32 cellular contexts compared by ENCODE assay signal in the genomic region with DNA sequence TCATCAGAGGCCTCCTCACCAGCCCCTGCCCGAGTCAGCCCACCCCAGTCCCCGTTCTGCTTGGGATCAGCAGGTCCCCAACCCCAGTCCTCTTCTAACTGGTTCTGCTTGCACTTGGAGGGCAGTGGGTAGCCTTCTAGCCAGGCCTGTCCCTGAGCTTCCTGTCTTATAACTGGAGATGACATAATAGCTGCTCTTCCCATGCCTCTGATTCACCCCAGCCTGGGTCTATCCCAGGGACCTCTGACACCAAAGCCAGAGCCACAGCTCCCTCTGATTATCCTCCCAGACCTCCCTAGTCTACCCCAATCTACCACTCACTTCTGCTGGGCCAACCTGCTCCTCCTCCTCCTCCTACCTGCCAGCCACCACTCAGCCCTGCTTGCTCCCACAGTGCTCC. TPM values are rescaled to one million over a fixed set of nuclear protein-coding genes. Genes with fewer than 3 reads are reported as not detected.
A peak's percentile ranks its signal among the peaks of the same experiment; 100 is the strongest.
DNase-seq lines count a peak whose midpoint lies in the region; TF ChIP-seq lines count a peak whose summit lies in the region.
"Had no signal": no experiment of that assay in that cellular context is flagged by ENCODE, and none has a peak within 500 bp of the region (broad histone marks: within the 10 kb centered on the region; RNA-seq: fewer than 3 reads in every experiment).

No MANE protein-coding gene starts in this region.

- no peaks in the 10 kb centered on the region for H3K4me1 ChIP-seq in GM23248 (ENCODE audit: insufficient read depth)
- peaks cover 15 to 25% of the 10 kb centered on the region in 2 experiments for H3K4me1 ChIP-seq in trophoblast cell (ENCODE audit: control insufficient read depth in 1 of 2, insufficient read depth in 2 of 2, low read length in 2 of 2)
- H3K4me1 ChIP-seq: adrenal gland, foreskin keratinocyte had no signal

- no peaks in the 10 kb centered on the region for H3K9me3 Mint-ChIP-seq in CD14-positive monocyte
- H3K9me3 Mint-ChIP-seq: activated T-cell treated with anti-CD3 and anti-CD28 coated beads, Interleukin-2, amount 50 U/mL, for 24 hours; immature natural killer cell; natural killer cell; stimulated activated naive B cell treated with anti-CD40 and anti-IgM and Interleukin-4, amounts not matched to agents 10 μg/mL and 1 μg/mL and 100 μg/mL, for 72 hours had no signal

- H2BK5ac ChIP-seq in trophoblast cell (ENCODE audit: low read depth, low read length, poor library complexity) = no peak overlapping the region

- H3K23ac ChIP-seq in trophoblast cell (ENCODE audit: low read length) = no peak overlapping the region

- intact Hi-C loops in CD14-positive monocyte (cut with micrococcal nuclease) = loop anchor here in 1 of 2 donors (5.0 kb wide), 1 partner anchor 41 kb away; no protein-coding TSS in a partner anchor
- intact Hi-C loops in lower leg skin (cut with DNase I; ENCODE audit: low total_unique reads) = no loop called here

- H3K36me3 ChIP-seq in GM23248 (ENCODE audit: low read depth) (no peaks in the 10 kb centered on the region), trophoblast cell (ENCODE audit: control insufficient read depth in 1 of 2, insufficient read depth in 2 of 2, low read length in 2 of 2) (peaks cover 36 to 46% of the 10 kb centered on the region in 2 experiments)
- H3K36me3 ChIP-seq: adrenal gland, brain microvascular endothelial cell had no signal

- H4K8ac ChIP-seq in trophoblast cell (ENCODE audit: low read depth, low read length) = no peak overlapping the region

- peak; percentile 52 for DNase-seq in CD14-positive monocyte (ENCODE audit: low spot score)
- DNase-seq in GM23248 = peak; percentile 57
- peak; percentile 40 for DNase-seq in fibroblast of mammary gland (ENCODE audit: low read depth)
- DNase-seq in trophoblast cell = no peak
- no peak for DNase-seq in stimulated activated CD4-positive, alpha-beta T cell treated with anti-CD3 and anti-CD28 coated beads, Interleukin-2, amount 100 ng/mL, for 24 hours
- no peak for DNase-seq in lower leg skin (ENCODE audit: low spot score in 2 of 2)
- no peak for DNase-seq in NCI-H446 treated with DMSO at 0.1 percent for 48 hours (lab: John Stamatoyannopoulos, UW)
- DNase-seq in DMS53 (lab: John Stamatoyannopoulos, UW) = no peak
- DNase-seq: activated CD4-positive, alpha-beta T cell treated with anti-CD3 and anti-CD28 coated beads for 4 hours; activated naive CD4-positive, alpha-beta T cell; activated T-cell treated with anti-CD3 and anti-CD28 coated beads, Interleukin-2, amount 50 U/mL, for 24 hours; brain microvascular endothelial cell; effector CD8-positive, alpha-beta T cell; foreskin keratinocyte; GOT3; hippocampal formation; immature natural killer cell; natural killer cell; NCI-H1092; NCI-H1930; NCI-H2227 treated with DMSO at 0.1 percent for 48 hours; NCI-H69; right cardiac atrium; SHP77; stimulated activated CD4-positive, alpha-beta T cell treated with anti-CD3 and anti-CD28 coated beads, Interleukin-4, amount 100 ng/mL, for 24 hours; stimulated activated naive B cell treated with anti-CD40 and anti-IgM and Interleukin-4, amounts not matched to agents 10 μg/mL and 1 μg/mL and 100 μg/mL, for 72 hours had no signal

- H3K27ac ChIP-seq in GM23248 (no peak overlapping the region), trophoblast cell (ENCODE audit: low read depth, low read length) (no peak overlapping the region)
- H3K27ac ChIP-seq: adrenal gland, brain microvascular endothelial cell, C4-2B, foreskin keratinocyte had no signal

- H3K14ac ChIP-seq in trophoblast cell (ENCODE audit: low read length) = no peak overlapping the region

- H2BK12ac ChIP-seq in trophoblast cell (ENCODE audit: low read length) = peak overlapping the region; percentile 23

- peak overlapping the region; percentile 14 for H2BK120ac ChIP-seq in trophoblast cell (ENCODE audit: insufficient read depth, low read length, poor library complexity)

- peaks cover 0 to 4% (median 0%) of the 10 kb centered on the region in 3 donors for H3K27me3 Mint-ChIP-seq in CD14-positive monocyte (ENCODE audit: low read depth in 3 of 3)
- H3K27me3 Mint-ChIP-seq: activated T-cell treated with anti-CD3 and anti-CD28 coated beads, Interleukin-2, amount 50 U/mL, for 24 hours; stimulated activated naive B cell treated with anti-CD40 and anti-IgM and Interleukin-4, amounts not matched to agents 10 μg/mL and 1 μg/mL and 100 μg/mL, for 72 hours had no signal

- H3K27ac Mint-ChIP-seq in CD14-positive monocyte = peak overlapping the region in 3 of 7 donors; percentile 25 to 41 (median 38)
- H3K27ac Mint-ChIP-seq: activated T-cell treated with anti-CD3 and anti-CD28 coated beads, Interleukin-2, amount 50 U/mL, for 24 hours; natural killer cell; stimulated activated naive B cell treated with anti-CD40 and anti-IgM and Interleukin-4, amounts not matched to agents 10 μg/mL and 1 μg/mL and 100 μg/mL, for 72 hours had no signal

- peaks cover 6% of the 10 kb centered on the region for H3K79me1 ChIP-seq in trophoblast cell (ENCODE audit: low read length)

- no peak overlapping the region for H3K18ac ChIP-seq in trophoblast cell (ENCODE audit: low read length)

- H3K4me2 ChIP-seq in GM23248 (ENCODE audit: unreplicated experiment) = no peak overlapping the region
- H3K4me2 ChIP-seq in trophoblast cell (ENCODE audit: low read length) = no peak overlapping the region

- no peaks in the 10 kb centered on the region for H3K27me3 ChIP-seq in GM23248 (replicated peaks; ENCODE audit: insufficient read depth)
- no peaks in the 10 kb centered on the region for H3K27me3 ChIP-seq in trophoblast cell (ENCODE audit: insufficient read depth, low read length)
- H3K27me3 ChIP-seq: adrenal gland, brain microvascular endothelial cell, foreskin keratinocyte had no signal

- peak overlapping the region; percentile 31 for H4K91ac ChIP-seq in trophoblast cell (ENCODE audit: low read depth, low read length)

- H4K20me1 ChIP-seq in GM23248 (ENCODE audit: insufficient read depth) = no peaks in the 10 kb centered on the region

- H3K4me3 Mint-ChIP-seq in CD14-positive monocyte = no peak overlapping the region
- H3K4me3 Mint-ChIP-seq: activated T-cell treated with anti-CD3 and anti-CD28 coated beads, Interleukin-2, amount 50 U/mL, for 24 hours; immature natural killer cell; natural killer cell; stimulated activated naive B cell treated with anti-CD40 and anti-IgM and Interleukin-4, amounts not matched to agents 10 μg/mL and 1 μg/mL and 100 μg/mL, for 72 hours had no signal

- no peak overlapping the region for H3K9ac ChIP-seq in GM23248
- no peak overlapping the region for H3K9ac ChIP-seq in trophoblast cell (ENCODE audit: low read length)

- WGBS in GM23248 (ENCODE audit: low coverage in 1 of 2, low lambda C conversion rate in 2 of 2, missing lambda C conversion rate in 2 of 2), 2 experiments = 94 to 100% methylated on average over 2 of the region's 2 CpGs
- WGBS in trophoblast cell (ENCODE audit: extremely low coverage, insufficient coverage, insufficient read length) = no CpG with 5 or more reads among the region's 2 CpGs
- 100% methylated on average over 2 of the region's 2 CpGs for WGBS in lower leg skin, 2 donors

- H2AK5ac ChIP-seq in trophoblast cell (ENCODE audit: low read length) = no peak overlapping the region

- in situ Hi-C loops in GM23248 (cut with MboI) = no loop called here

- peaks cover 70 to 77% of the 10 kb centered on the region in 2 donors for H3K36me3 Mint-ChIP-seq in CD14-positive monocyte
- H3K36me3 Mint-ChIP-seq: natural killer cell; stimulated activated naive B cell treated with anti-CD40 and anti-IgM and Interleukin-4, amounts not matched to agents 10 μg/mL and 1 μg/mL and 100 μg/mL, for 72 hours had no signal

- H3K79me2 ChIP-seq in GM23248 (ENCODE audit: insufficient read depth) (no peaks in the 10 kb centered on the region), trophoblast cell (ENCODE audit: control insufficient read depth, insufficient read depth, low read length, poor library complexity) (no peaks in the 10 kb centered on the region)

- H3K4me1 Mint-ChIP-seq in CD14-positive monocyte = peaks cover 17% of the 10 kb centered on the region

- H3K9me2 ChIP-seq in GM23248 (ENCODE audit: insufficient read depth) = no peaks in the 10 kb centered on the region

- H3F3A ChIP-seq in GM23248 (ENCODE audit: insufficient read depth) = no peaks in the 10 kb centered on the region

- no peak overlapping the region for H4K12ac ChIP-seq in trophoblast cell (ENCODE audit: low read depth, low read length)

- no peak overlapping the region for H3K4me3 ChIP-seq in GM23248
- no peak overlapping the region for H3K4me3 ChIP-seq in fibroblast of mammary gland (ENCODE audit: control insufficient read depth, low read depth, low read length)
- no peak overlapping the region for H3K4me3 ChIP-seq in trophoblast cell (ENCODE audit: low read depth, low read length)
- H3K4me3 ChIP-seq in lower leg skin (ENCODE audit: low read depth, poor library complexity, severe bottlenecking) = no peak overlapping the region
- H3K4me3 ChIP-seq: adrenal gland had no signal

- no peak overlapping the region for H3K4ac ChIP-seq in trophoblast cell (ENCODE audit: low read depth, low read length)

- TF ChIP-seq POLR2A in lower leg skin (IDR thresholded peaks at IDR 0.05) = no peak

- no peaks in the 10 kb centered on the region for H3K9me3 ChIP-seq in GM23248 (ENCODE audit: low read depth)
- H3K9me3 ChIP-seq in trophoblast cell (ENCODE audit: insufficient read depth, low read depth, low read length) = no peaks in the 10 kb centered on the region
- H3K9me3 ChIP-seq: adrenal gland had no signal

- H2AFZ ChIP-seq in GM23248 = no peak overlapping the region
- no peak overlapping the region for H2AFZ ChIP-seq in trophoblast cell (ENCODE audit: insufficient read depth, low read length, poor library complexity)

- no peak for TF ChIP-seq CTCF in CD14-positive monocyte (IDR thresholded peaks at IDR 0.05)
- TF ChIP-seq CTCF in fibroblast of mammary gland (conservative IDR thresholded peaks at IDR 0.05; ENCODE audit: control insufficient read depth, insufficient read depth, low read depth, low read length) = no peak
- TF ChIP-seq CTCF in lower leg skin (IDR thresholded peaks at IDR 0.05) = no peak

RNA-seq across cellular contexts. Expression of a gene that starts 31.4 kb away (rescaled TPM):
- polyA plus RNA-seq in CD14-positive monocyte (under 1 TPM in 1 of 2 donors, not detected in 1; 0.03 TPM), GM23248 (2016; fragmentation: Nextera tagmentation; extraction: Ambion mirVana) (5.5 and 5.6 TPM in 2 replicates)
- 12.5 and 14.7 TPM in 2 replicates for total RNA-seq in GM23248 (2014; rRNA removed; shearing (Covaris generic))
- 14.7 and 15.2 TPM in 2 replicates for polyA plus RNA-seq in trophoblast cell (2013)
- total RNA-seq in lower leg skin = 1 to 10 TPM in 3 of 4 donors, under 1 TPM in 1; 0.98 to 3.0 (median 2.1) TPM
- polyA plus RNA-seq: immature natural killer cell had no signal

RNA-seq across cellular contexts. Expression of a gene that starts 38.6 kb away (rescaled TPM):
- polyA plus RNA-seq in CD14-positive monocyte (under 1 TPM in 1 of 2 donors, not detected in 1; 0.14 TPM), GM23248 (2016; fragmentation: Nextera tagmentation; extraction: Ambion mirVana) (not detected in 2 replicates)
- not detected in 2 replicates for total RNA-seq in GM23248 (2014; rRNA removed; shearing (Covaris generic))
- not detected in 2 replicates for polyA plus RNA-seq in trophoblast cell (2013)
- under 1 TPM in 1 of 4 donors, not detected in 3; 0.19 TPM for total RNA-seq in lower leg skin
- total RNA-seq: adrenal gland, Daoy, epithelial cell of proximal tubule, foreskin keratinocyte, osteocyte, right cardiac atrium, ureter had no signal
- polyA plus RNA-seq: foreskin keratinocyte, right cardiac atrium had no signal

RNA-seq across cellular contexts. Expression of a gene that starts 40.4 kb away (rescaled TPM):
- polyA plus RNA-seq in CD14-positive monocyte (1 to 10 TPM; 4.5 to 8.0 TPM), GM23248 (2016; fragmentation: Nextera tagmentation; extraction: Ambion mirVana) (32.1 and 34.1 TPM in 2 replicates)
- total RNA-seq in GM23248 (2014; rRNA removed; shearing (Covaris generic)) = 22.3 and 23.6 TPM in 2 replicates
- 10.5 and 10.7 TPM in 2 replicates for polyA plus RNA-seq in trophoblast cell (2013)
- 10 to 100 TPM; 32.1 to 67.3 (median 55.6) TPM for total RNA-seq in lower leg skin

RNA-seq across cellular contexts. Expression of a gene that starts 50.6 kb away (rescaled TPM):
- polyA plus RNA-seq in CD14-positive monocyte (10 to 100 TPM; 54.9 to 81.7 TPM), GM23248 (2016; fragmentation: Nextera tagmentation; extraction: Ambion mirVana) (86.2 and 87.4 TPM in 2 replicates)
- total RNA-seq in GM23248 (2014; rRNA removed; shearing (Covaris generic)) = 51.2 and 68.7 TPM in 2 replicates
- 46.9 and 47.2 TPM in 2 replicates for polyA plus RNA-seq in trophoblast cell (2013)
- 10 to 100 TPM; 37.0 to 52.7 (median 45.8) TPM for total RNA-seq in lower leg skin

Comparison
In these comparisons a context has a peak if more than half of its experiments do, and no peak if none do; other contexts are left out.
1. DNase-seq: peak in CD14-positive monocyte (single experiment), GM23248 (single experiment) and fibroblast of mammary gland (single experiment); none in trophoblast cell (0 of 2), stimulated activated CD4-positive, alpha-beta T cell treated with anti-CD3 and anti-CD28 coated beads, Interleukin-2, amount 100 ng/mL, for 24 hours (0 of 2), lower leg skin (0 of 2), NCI-H446 treated with DMSO at 0.1 percent for 48 hours (single experiment) and DMS53 (single experiment).